Comparison of ENCODE assay signal across 8 cellular contexts in the genomic region with DNA sequence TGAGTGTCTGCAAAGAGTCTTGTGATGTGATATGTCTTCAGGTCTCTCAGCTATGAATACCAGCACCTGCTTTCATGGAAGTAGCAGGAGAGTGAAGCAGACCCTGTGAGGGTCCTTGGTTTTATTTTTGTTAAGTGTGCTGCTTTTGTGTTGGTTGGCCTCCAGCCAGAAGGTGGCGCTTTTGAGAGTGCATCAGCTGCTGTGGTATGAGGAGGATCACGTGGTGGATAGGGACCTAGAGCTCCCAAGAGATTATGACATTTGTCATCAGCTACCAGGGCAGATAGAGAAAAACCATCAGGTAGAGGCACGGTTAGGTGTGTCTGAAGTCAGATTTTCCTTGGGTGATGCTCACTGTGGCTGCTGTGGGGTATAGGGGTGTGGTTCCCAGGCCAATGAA.
DNase-seq lines count a peak whose midpoint lies in the region; ATAC-seq and TF ChIP-seq lines count a peak whose summit lies in the region.

No MANE protein-coding gene starts in this region.

- no peak overlapping the region for H3K4me2 ChIP-seq in GM23338
- H3K4me2 ChIP-seq in OCI-LY1 (ENCODE audit: low read length): no peak overlapping the region; the same call in 1 of the 2 replicates

- H3K79me2 ChIP-seq in GM23338 (replicated peaks; ENCODE audit: insufficient read depth): no peaks in the 10 kb centered on the region
- no peaks in the 10 kb centered on the region for H3K79me2 ChIP-seq in OCI-LY1 (ENCODE audit: insufficient read depth, low read length)

- intact Hi-C loops in head of caudate nucleus (cut with DNase I): no loop called here

- H3K9me3 Mint-ChIP-seq in GM23338: peaks cover 84% of the 10 kb centered on the region
- peaks cover 0 to 7% (median 0%) of the 10 kb centered on the region in 7 donors for H3K9me3 Mint-ChIP-seq in naive B cell

- H3K9ac ChIP-seq in OCI-LY1 (ENCODE audit: low read length): no peak overlapping the region

- H3K4me3 Mint-ChIP-seq in GM23338: no peak overlapping the region
- no peak overlapping the region for H3K4me3 Mint-ChIP-seq in naive B cell

- H2AFZ ChIP-seq in GM23338 (no peak overlapping the region), OCI-LY1 (ENCODE audit: low read length) (no peak overlapping the region)

- H3K27me3 Mint-ChIP-seq in GM23338 (ENCODE audit: insufficient read depth, low read depth, poor library complexity) (no peaks in the 10 kb centered on the region), naive B cell (no peaks in the 10 kb centered on the region)

- no peaks in the 10 kb centered on the region for H3K36me3 ChIP-seq in GM23338 (ENCODE audit: insufficient read depth)
- H3K36me3 ChIP-seq in OCI-LY1 (ENCODE audit: insufficient read depth, low read length): no peaks in the 10 kb centered on the region

- H3K27ac Mint-ChIP-seq in GM23338 (no peak overlapping the region), naive B cell (no peak overlapping the region)

- no peaks in the 10 kb centered on the region for H3K4me1 ChIP-seq in GM23338 (ENCODE audit: insufficient read depth)
- H3K4me1 ChIP-seq in OCI-LY1 (ENCODE audit: insufficient read depth, low read length, severe bottlenecking): no peaks in the 10 kb centered on the region

- H3K36me3 Mint-ChIP-seq in GM23338 (ENCODE audit: low read depth): peaks cover 7% of the 10 kb centered on the region; the same call in 1 of the 3 replicates
- H3K36me3 Mint-ChIP-seq in naive B cell: no peaks in the 10 kb centered on the region

- H4K20me1 ChIP-seq in GM23338 (replicated peaks; ENCODE audit: insufficient read depth): no peaks in the 10 kb centered on the region
- no peaks in the 10 kb centered on the region for H4K20me1 ChIP-seq in OCI-LY1 (ENCODE audit: insufficient read depth, low read length)

- H3K4me3 ChIP-seq in GM23338: no peak overlapping the region
- no peak overlapping the region for H3K4me3 ChIP-seq in OCI-LY1 (ENCODE audit: low read depth, low read length, poor library complexity, severe bottlenecking)

- H3K27ac ChIP-seq in GM23338 (ENCODE audit: low read depth) (no peak overlapping the region), OCI-LY1 (ENCODE audit: low read depth, low read length, poor library complexity, severe bottlenecking) (no peak overlapping the region)

- DNase-seq in GM23338 (ENCODE audit: low spot score) (peak; percentile 34), naive B cell (peak; percentile 1), NCI-H2227 (lab: John Stamatoyannopoulos, UW; ENCODE audit: unreplicated experiment) (no peak), head of caudate nucleus (no peak), HK-2 (ENCODE audit: unreplicated experiment) (no peak)
- DNase-seq in activated CD8-positive, alpha-beta memory T cell treated with anti-CD3 and anti-CD28 coated beads, Interleukin-2, amount 50 U/mL, for 4 hours: no peak

- TF ChIP-seq CTCF in GM23338 (conservative IDR thresholded peaks at IDR 0.05; ENCODE audit: low read depth in 2 of 2): peak; percentile 43 to 56
- TF ChIP-seq CTCF in OCI-LY1 (IDR thresholded peaks at IDR 0.05; ENCODE audit: low read length): peak; percentile 25; the same call in 1 of the 2 replicates

- H3K27me3 ChIP-seq in GM23338 (ENCODE audit: insufficient read depth) (no peaks in the 10 kb centered on the region), OCI-LY1 (ENCODE audit: insufficient read depth, low read length) (no peaks in the 10 kb centered on the region)

- H3F3A ChIP-seq in GM23338 (replicated peaks; ENCODE audit: low read depth) (no peaks in the 10 kb centered on the region), OCI-LY1 (ENCODE audit: insufficient read depth, low read length) (no peaks in the 10 kb centered on the region)

- no peaks in the 10 kb centered on the region for H3K9me2 ChIP-seq in GM23338 (ENCODE audit: insufficient read depth)
- no peaks in the 10 kb centered on the region for H3K9me2 ChIP-seq in OCI-LY1 (ENCODE audit: low read depth, low read length)

- ATAC-seq in GM18517 (IDR thresholded peaks at IDR 0.05; ENCODE audit: unreplicated experiment): peak; percentile 87
- ATAC-seq in GM23338: no peak
- ATAC-seq in naive B cell (ENCODE audit: low read depth in 2 of 2): no peak

- H3K4me1 Mint-ChIP-seq in GM23338 (no peaks in the 10 kb centered on the region), naive B cell (no peaks in the 10 kb centered on the region)

- no peaks in the 10 kb centered on the region for H3K9me3 ChIP-seq in OCI-LY1 (ENCODE audit: low read length)

TF ChIP-seq in GM23338, 12 proteins besides CTCF, POLR2A, EP300 and RAD21 (continues in another document):
- TF ChIP-seq ZNF462 (CRISPR knock-in tag; IDR thresholded peaks at IDR 0.05) (no peak), CREB1 (CRISPR knock-in tag; IDR thresholded peaks at IDR 0.05; ENCODE audit: low read depth) (no peak), ZNF114 (CRISPR knock-in tag; IDR thresholded peaks at IDR 0.05) (no peak), EZH2 (IDR thresholded peaks at IDR 0.05; ENCODE audit: low read depth, unreplicated experiment) (no peak), NANOG (IDR thresholded peaks at IDR 0.05; ENCODE audit: borderline replicate concordance) (no peak), ZNF331 (CRISPR knock-in tag; IDR thresholded peaks at IDR 0.05; ENCODE audit: low read depth) (no peak)
- TF ChIP-seq, protein P1, sequence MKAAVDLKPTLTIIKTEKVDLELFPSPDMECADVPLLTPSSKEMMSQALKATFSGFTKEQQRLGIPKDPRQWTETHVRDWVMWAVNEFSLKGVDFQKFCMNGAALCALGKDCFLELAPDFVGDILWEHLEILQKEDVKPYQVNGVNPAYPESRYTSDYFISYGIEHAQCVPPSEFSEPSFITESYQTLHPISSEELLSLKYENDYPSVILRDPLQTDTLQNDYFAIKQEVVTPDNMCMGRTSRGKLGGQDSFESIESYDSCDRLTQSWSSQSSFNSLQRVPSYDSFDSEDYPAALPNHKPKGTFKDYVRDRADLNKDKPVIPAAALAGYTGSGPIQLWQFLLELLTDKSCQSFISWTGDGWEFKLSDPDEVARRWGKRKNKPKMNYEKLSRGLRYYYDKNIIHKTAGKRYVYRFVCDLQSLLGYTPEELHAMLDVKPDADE (IDR thresholded peaks at IDR 0.05): no peak

Comparison
In these comparisons a context has a peak if more than half of its experiments do, and no peak if none do; other contexts are left out.
1. DNase-seq: peak in GM23338 (single experiment) and naive B cell (single experiment); none in NCI-H2227 (single experiment), head of caudate nucleus (0 of 42), HK-2 (single experiment) and activated CD8-positive, alpha-beta memory T cell treated with anti-CD3 and anti-CD28 coated beads, Interleukin-2, amount 50 U/mL, for 4 hours (single experiment).